8 cellular contexts compared by ENCODE assay signal in the genomic region with DNA sequence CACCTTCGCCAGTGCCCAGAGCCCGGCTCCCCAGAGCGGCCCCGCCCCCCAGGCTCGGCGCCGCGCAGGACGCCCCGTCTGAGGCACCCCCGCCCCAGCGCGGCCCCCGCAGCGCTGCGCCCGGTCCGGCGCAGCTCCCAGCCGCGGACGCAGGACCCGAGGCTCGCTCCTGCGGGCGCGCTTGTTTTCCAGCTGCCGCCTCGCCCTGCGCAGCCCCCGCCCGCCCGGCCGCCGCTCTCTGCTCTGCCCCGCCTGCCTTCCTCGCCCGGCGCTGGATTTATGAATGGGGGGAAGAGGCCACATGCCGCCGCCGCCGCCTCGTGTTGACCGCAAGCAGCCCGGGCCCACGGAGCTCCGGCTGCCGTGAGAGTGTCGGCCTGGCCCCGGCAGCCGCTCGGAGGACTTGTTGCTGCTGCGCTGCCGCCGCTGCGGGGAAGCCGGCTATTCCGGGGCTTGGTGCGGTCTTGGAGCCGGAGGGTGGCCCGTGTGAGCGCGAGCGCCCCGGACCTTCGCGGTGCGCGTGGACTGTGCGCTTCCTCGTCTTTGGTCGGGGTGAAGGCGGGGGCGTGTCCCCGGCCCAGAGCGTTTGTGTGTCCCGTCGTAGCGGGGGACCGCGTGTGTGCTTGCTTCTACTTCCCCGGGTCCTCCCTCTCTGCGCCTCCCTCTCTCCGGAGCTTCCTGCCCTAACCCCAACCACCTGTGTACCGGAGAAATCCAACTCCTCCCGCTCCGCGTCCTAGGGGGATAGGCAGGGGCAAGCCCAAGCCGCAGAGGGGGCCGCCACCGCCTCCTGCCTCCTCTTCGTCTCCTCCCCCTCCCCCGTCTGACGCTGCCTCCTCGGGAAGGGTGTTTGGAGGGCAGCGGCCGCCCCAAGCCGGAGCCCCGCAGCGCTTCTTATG. TPM values are rescaled to one million over a fixed set of nuclear protein-coding genes. Genes with fewer than 3 reads are reported as not detected.
DNase-seq lines count a peak whose midpoint lies in the region; ATAC-seq and TF ChIP-seq lines count a peak whose summit lies in the region.

No MANE protein-coding gene starts in this region.

- POLR2A ChIA-PET in WTC11 (lab: Charles Lee), result interaction anchor here (1.0 to 1.5 kb wide), 2 partner anchors 117 to 128 kb away, joined by 3 to 6 read pairs; no protein-coding TSS in a partner anchor

- peak overlapping the region; percentile 65 to 84; a peak in 3 of 4 replicates for H3K4me3 ChIP-seq in DND-41 (ENCODE audit: low read depth in 1 of 2, low read length in 2 of 2)
- H3K4me3 ChIP-seq in GM23338, result peak overlapping the region; percentile 82

- H3K27me3 ChIP-seq in DND-41 (ENCODE audit: insufficient read depth, low read length, poor library complexity) (no peaks in the 10 kb centered on the region), GM23338 (ENCODE audit: insufficient read depth) (peaks cover 36% of the 10 kb centered on the region)

- peak overlapping the region; percentile 81 for H3K9ac ChIP-seq in DND-41 (ENCODE audit: low read depth, low read length)

- no peaks in the 10 kb centered on the region; the same call in 2 of the 3 replicates for H3K36me3 Mint-ChIP-seq in GM23338 (ENCODE audit: low read depth)
- H3K36me3 Mint-ChIP-seq in WTC11, result no peaks in the 10 kb centered on the region
- H3K36me3 Mint-ChIP-seq in central memory CD8-positive, alpha-beta T cell (ENCODE audit: insufficient read depth), result peaks cover 11% of the 10 kb centered on the region

- H3K4me1 ChIP-seq in DND-41 (ENCODE audit: insufficient read depth, low read length) (peaks cover 60% of the 10 kb centered on the region), GM23338 (ENCODE audit: insufficient read depth) (peaks cover 28% of the 10 kb centered on the region)

- peak overlapping the region; percentile 82 for H3K4me3 Mint-ChIP-seq in GM23338
- peak overlapping the region; percentile 79 for H3K4me3 Mint-ChIP-seq in WTC11
- H3K4me3 Mint-ChIP-seq in central memory CD8-positive, alpha-beta T cell, result peak overlapping the region; percentile 92

- H3K27me3 Mint-ChIP-seq in GM23338 (ENCODE audit: insufficient read depth, low read depth, poor library complexity) (peaks cover 22% of the 10 kb centered on the region), WTC11 (ENCODE audit: low read depth) (peaks cover 22% of the 10 kb centered on the region)
- no peaks in the 10 kb centered on the region for H3K27me3 Mint-ChIP-seq in central memory CD8-positive, alpha-beta T cell

- peak overlapping the region; percentile 71 for H3K27ac ChIP-seq in DND-41 (ENCODE audit: low read length)
- H3K27ac ChIP-seq in GM23338 (ENCODE audit: low read depth), result no peak overlapping the region

- H3K4me1 Mint-ChIP-seq in GM23338 (peaks cover 45% of the 10 kb centered on the region), WTC11 (peaks cover 33% of the 10 kb centered on the region)
- H3K4me1 Mint-ChIP-seq in central memory CD8-positive, alpha-beta T cell, result peaks cover 34% of the 10 kb centered on the region

- H3K27ac Mint-ChIP-seq in GM23338, result no peak overlapping the region
- H3K27ac Mint-ChIP-seq in WTC11, result no peak overlapping the region
- peak overlapping the region; percentile 87 for H3K27ac Mint-ChIP-seq in central memory CD8-positive, alpha-beta T cell (ENCODE audit: low read depth)

- H4K20me1 ChIP-seq in DND-41 (ENCODE audit: insufficient read depth, low read length), result peaks cover 38% of the 10 kb centered on the region
- no peaks in the 10 kb centered on the region; the same call in 1 of the 2 replicates for H4K20me1 ChIP-seq in GM23338 (replicated peaks; ENCODE audit: insufficient read depth)

- peaks cover 7% of the 10 kb centered on the region; the same call in 1 of the 2 replicates for H3K36me3 ChIP-seq in DND-41 (ENCODE audit: insufficient read depth, low read length)
- H3K36me3 ChIP-seq in GM23338 (ENCODE audit: insufficient read depth), result no peaks in the 10 kb centered on the region

- H3K9me2 ChIP-seq in GM23338 (ENCODE audit: insufficient read depth), result no peaks in the 10 kb centered on the region

- H3K79me2 ChIP-seq in DND-41 (ENCODE audit: insufficient read depth, low read length) (peaks cover 36% of the 10 kb centered on the region), GM23338 (replicated peaks; ENCODE audit: insufficient read depth) (no peaks in the 10 kb centered on the region)

- peak; percentile 86 for DNase-seq in DND-41
- peak; percentile 64 for DNase-seq in GM23338 (ENCODE audit: low spot score)
- DNase-seq in NAMALWA (ENCODE audit: low spot score), result peak; percentile 57
- DNase-seq in WTC11 (ENCODE audit: low spot score), result peak; percentile 63
- DNase-seq in central memory CD8-positive, alpha-beta T cell (ENCODE audit: low spot score in 2 of 2), result peak; percentile 22 to 28
- DNase-seq in left lobe of liver (ENCODE audit: low spot score), result no peak
- peak; percentile 47 for DNase-seq in stimulated activated CD4-positive, alpha-beta T cell treated with anti-CD3 and anti-CD28 coated beads, Interleukin-4, amount 100 ng/mL, for 24 hours
- DNase-seq in pons (ENCODE audit: low spot score), result no peak

- no peak for TF ChIP-seq CTCF in DND-41 (IDR thresholded peaks at IDR 0.05; ENCODE audit: borderline replicate concordance, extremely low read depth, low read length, poor library complexity, severe bottlenecking)
- TF ChIP-seq CTCF in GM23338 (conservative IDR thresholded peaks at IDR 0.05; ENCODE audit: low read depth in 2 of 2), result no peak
- TF ChIP-seq CTCF in WTC11 (IDR thresholded peaks at IDR 0.05), result no peak

- H3K9me3 Mint-ChIP-seq in GM23338 (no peaks in the 10 kb centered on the region; the same call in 2 of the 3 replicates), WTC11 (no peaks in the 10 kb centered on the region)
- H3K9me3 Mint-ChIP-seq in central memory CD8-positive, alpha-beta T cell, result no peaks in the 10 kb centered on the region

- CTCF ChIA-PET in WTC11 (lab: Charles Lee), result interaction anchor here (0.6 to 11.5 kb wide), 10 partner anchors 14 to 286 kb away, joined by 3 to 759 read pairs (median 14); partner anchors contain the start of gene RBM15

- peak overlapping the region; percentile 92 for H2AFZ ChIP-seq in DND-41 (ENCODE audit: low read depth, low read length)
- H2AFZ ChIP-seq in GM23338, result peak overlapping the region; percentile 89

- H3K9me3 ChIP-seq in DND-41 (ENCODE audit: insufficient read depth, low read length, severe bottlenecking), result no peaks in the 10 kb centered on the region

- peak; percentile 60 for ATAC-seq in DND-41 (ENCODE audit: insufficient read depth, low read depth)
- peak; percentile 9 for ATAC-seq in GM23338
- ATAC-seq in WTC11, result peak; percentile 1
- peak; percentile 12 for ATAC-seq in central memory CD8-positive, alpha-beta T cell (replicated peaks; ENCODE audit: extremely low read depth, poor library complexity, severe bottlenecking)
- ATAC-seq in left lobe of liver, result peak; percentile 10

- H3F3A ChIP-seq in GM23338 (replicated peaks; ENCODE audit: low read depth), result peaks cover 16% of the 10 kb centered on the region; the same call in 1 of the 2 replicates

- H3K4me2 ChIP-seq in DND-41 (ENCODE audit: insufficient read depth, low read length) (peak overlapping the region; percentile 78), GM23338 (peak overlapping the region; percentile 95)

TF ChIP-seq in GM23338, 12 proteins besides CTCF, POLR2A, EP300 and RAD21 (continues in another document):
- no peak for TF ChIP-seq NANOG (IDR thresholded peaks at IDR 0.05; ENCODE audit: borderline replicate concordance)

TF ChIP-seq in WTC11, 78 proteins besides CTCF, POLR2A, EP300 and RAD21 (continues in another document):
- TF ChIP-seq ZNF396 (CRISPR knock-in tag; IDR thresholded peaks at IDR 0.05; ENCODE audit: borderline replicate concordance) (no peak), GRHL2 (CRISPR knock-in tag; IDR thresholded peaks at IDR 0.05; ENCODE audit: insufficient replicate concordance, severe bottlenecking) (no peak), HMGA2 (CRISPR knock-in tag; IDR thresholded peaks at IDR 0.05) (no peak)
- TF ChIP-seq, protein P1, sequence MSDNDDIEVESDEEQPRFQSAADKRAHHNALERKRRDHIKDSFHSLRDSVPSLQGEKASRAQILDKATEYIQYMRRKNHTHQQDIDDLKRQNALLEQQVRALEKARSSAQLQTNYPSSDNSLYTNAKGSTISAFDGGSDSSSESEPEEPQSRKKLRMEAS (CRISPR knock-in tag; IDR thresholded peaks at IDR 0.05), result peak; percentile 34; the same call in 1 of the 2 replicates
- TF ChIP-seq, protein P2, sequence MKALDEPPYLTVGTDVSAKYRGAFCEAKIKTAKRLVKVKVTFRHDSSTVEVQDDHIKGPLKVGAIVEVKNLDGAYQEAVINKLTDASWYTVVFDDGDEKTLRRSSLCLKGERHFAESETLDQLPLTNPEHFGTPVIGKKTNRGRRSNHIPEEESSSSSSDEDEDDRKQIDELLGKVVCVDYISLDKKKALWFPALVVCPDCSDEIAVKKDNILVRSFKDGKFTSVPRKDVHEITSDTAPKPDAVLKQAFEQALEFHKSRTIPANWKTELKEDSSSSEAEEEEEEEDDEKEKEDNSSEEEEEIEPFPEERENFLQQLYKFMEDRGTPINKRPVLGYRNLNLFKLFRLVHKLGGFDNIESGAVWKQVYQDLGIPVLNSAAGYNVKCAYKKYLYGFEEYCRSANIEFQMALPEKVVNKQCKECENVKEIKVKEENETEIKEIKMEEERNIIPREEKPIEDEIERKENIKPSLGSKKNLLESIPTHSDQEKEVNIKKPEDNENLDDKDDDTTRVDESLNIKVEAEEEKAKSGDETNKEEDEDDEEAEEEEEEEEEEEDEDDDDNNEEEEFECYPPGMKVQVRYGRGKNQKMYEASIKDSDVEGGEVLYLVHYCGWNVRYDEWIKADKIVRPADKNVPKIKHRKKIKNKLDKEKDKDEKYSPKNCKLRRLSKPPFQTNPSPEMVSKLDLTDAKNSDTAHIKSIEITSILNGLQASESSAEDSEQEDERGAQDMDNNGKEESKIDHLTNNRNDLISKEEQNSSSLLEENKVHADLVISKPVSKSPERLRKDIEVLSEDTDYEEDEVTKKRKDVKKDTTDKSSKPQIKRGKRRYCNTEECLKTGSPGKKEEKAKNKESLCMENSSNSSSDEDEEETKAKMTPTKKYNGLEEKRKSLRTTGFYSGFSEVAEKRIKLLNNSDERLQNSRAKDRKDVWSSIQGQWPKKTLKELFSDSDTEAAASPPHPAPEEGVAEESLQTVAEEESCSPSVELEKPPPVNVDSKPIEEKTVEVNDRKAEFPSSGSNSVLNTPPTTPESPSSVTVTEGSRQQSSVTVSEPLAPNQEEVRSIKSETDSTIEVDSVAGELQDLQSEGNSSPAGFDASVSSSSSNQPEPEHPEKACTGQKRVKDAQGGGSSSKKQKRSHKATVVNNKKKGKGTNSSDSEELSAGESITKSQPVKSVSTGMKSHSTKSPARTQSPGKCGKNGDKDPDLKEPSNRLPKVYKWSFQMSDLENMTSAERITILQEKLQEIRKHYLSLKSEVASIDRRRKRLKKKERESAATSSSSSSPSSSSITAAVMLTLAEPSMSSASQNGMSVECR (CRISPR knock-in tag; IDR thresholded peaks at IDR 0.05; ENCODE audit: borderline replicate concordance), result no peak

RNA-seq across cellular contexts. Expression of gene KCNC4, which starts 0.7 kb away (rescaled TPM):
- 10.5 and 10.7 TPM in 2 replicates for total RNA-seq in GM23338 (2014; rRNA removed; shearing (Covaris generic))
- 3.4 and 3.5 TPM in 2 replicates for polyA plus RNA-seq in GM23338 (2016; fragmentation: Nextera tagmentation; extraction: Ambion mirVana)
- 19.9 to 21.9 TPM (median 21.9 TPM) in 3 replicates for total RNA-seq in WTC11 (2021)
- 1.8 TPM for total RNA-seq in left lobe of liver

Comparison
In these comparisons a context has a peak if more than half of its experiments do, and no peak if none do; other contexts are left out.
1. ATAC-seq: peak in every context shown above with its lines; median percentile 60 in DND-41; 12 in central memory CD8-positive, alpha-beta T cell; 10 in left lobe of liver; 9 in GM23338; 1 in WTC11.
2. DNase-seq: peak in DND-41 (single experiment), GM23338 (single experiment), NAMALWA (single experiment), WTC11 (single experiment), central memory CD8-positive, alpha-beta T cell (2 of 2) and stimulated activated CD4-positive, alpha-beta T cell treated with anti-CD3 and anti-CD28 coated beads, Interleukin-4, amount 100 ng/mL, for 24 hours (single experiment); none in left lobe of liver (single experiment) and pons (single experiment).
3. Peak in every context shown above with its lines, with median percentiles within 50 percentile points of each other: H3K4me3 Mint-ChIP-seq.